In the genomic region with DNA sequence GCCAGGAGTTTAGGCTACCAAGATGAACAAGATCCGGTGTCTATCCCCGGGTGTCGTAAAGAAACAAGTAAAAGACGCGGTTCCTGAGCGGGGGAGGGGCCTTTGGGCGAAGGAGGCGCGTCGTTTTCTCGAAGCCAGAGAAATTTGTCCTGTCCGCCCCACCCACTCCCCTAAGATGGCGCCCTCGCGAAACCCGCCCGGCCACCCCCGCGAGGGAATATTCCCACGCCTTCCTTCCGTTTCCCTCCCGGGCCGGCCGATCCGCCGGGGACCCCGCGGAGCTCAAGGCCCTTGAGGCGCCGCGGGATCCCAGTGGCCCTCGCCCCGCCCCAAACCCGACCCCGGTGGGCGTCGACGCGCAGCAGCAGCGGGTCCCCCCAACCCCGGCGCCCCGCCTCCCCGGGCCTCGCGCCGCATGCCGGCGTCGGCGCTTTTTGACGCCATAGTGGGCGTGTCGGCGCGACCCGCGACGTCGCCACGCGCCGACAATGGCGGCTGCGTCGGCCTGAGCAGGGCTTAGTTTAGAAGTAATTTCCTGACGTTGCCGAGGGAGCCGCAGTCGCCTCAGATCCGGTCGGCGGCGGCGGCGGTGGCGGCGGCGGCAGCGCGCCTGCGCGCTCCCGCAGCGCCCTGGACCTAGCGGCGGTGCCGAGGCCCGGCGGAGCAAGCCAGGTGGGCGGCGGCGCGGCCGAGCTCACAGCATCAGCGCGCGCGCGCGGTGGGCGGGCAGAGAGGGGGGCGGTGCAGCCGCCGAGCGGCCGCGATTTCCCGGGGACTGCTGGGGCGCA, we compare ENCODE assay signal across 8 cellular contexts. TPM values are rescaled to one million over a fixed set of nuclear protein-coding genes. Genes with fewer than 3 reads are reported as not detected.
DNase-seq lines count a peak whose midpoint lies in the region; ATAC-seq, FAIRE-seq and TF ChIP-seq lines count a peak whose summit lies in the region.

No MANE protein-coding gene starts in this region.

- 60% methylated on average over 34 of the region's 110 CpGs for WGBS in smooth muscle cell (ENCODE audit: low lambda C conversion rate)

- peaks cover 10% of the 10 kb centered on the region for H3K4me1 ChIP-seq in smooth muscle cell (ENCODE audit: low read depth)

- no peaks in the 10 kb centered on the region for H3K36me3 ChIP-seq in bronchial epithelial cell (ENCODE audit: control insufficient read depth, insufficient read depth, low read length)
- peaks cover 8% of the 10 kb centered on the region for H3K36me3 ChIP-seq in smooth muscle cell (ENCODE audit: low read depth)

- H2AFZ ChIP-seq in smooth muscle cell (ENCODE audit: low read depth): peak overlapping the region; percentile 73

- DNase-seq in AG08396 (ENCODE audit: low spot score) (peak; percentile 81), NCI-H2227 treated with DMSO at 0.1 percent for 48 hours (lab: John Stamatoyannopoulos, UW) (peak; percentile 95), WTC11 (ENCODE audit: low spot score) (peak; percentile 70), bronchial epithelial cell (ENCODE audit: low read depth) (peak; percentile 62), immature natural killer cell (peak; percentile 83 to 87 (median 87)), smooth muscle cell (lab: John Stamatoyannopoulos, UW; ENCODE audit: unreplicated experiment) (peak; percentile 77)

- H3K27me3 ChIP-seq in bronchial epithelial cell (ENCODE audit: control insufficient read depth, insufficient read depth, low read length) (no peaks in the 10 kb centered on the region), smooth muscle cell (ENCODE audit: low read depth) (no peaks in the 10 kb centered on the region)

- H3K9ac ChIP-seq in smooth muscle cell (ENCODE audit: low read depth): peak overlapping the region; percentile 92

- H3K9me3 Mint-ChIP-seq in WTC11 (no peaks in the 10 kb centered on the region), immature natural killer cell (no peaks in the 10 kb centered on the region)

- POLR2A ChIA-PET in WTC11 (lab: Charles Lee): interaction anchor here (0.5 kb wide), 1 partner anchor 365 kb away, joined by 4 read pairs; no protein-coding TSS in a partner anchor

- TF ChIP-seq CTCF in WTC11 (IDR thresholded peaks at IDR 0.05) (no peak), bronchial epithelial cell (IDR thresholded peaks at IDR 0.05; ENCODE audit: insufficient read depth, low read length, severe bottlenecking) (no peak), smooth muscle cell (IDR thresholded peaks at IDR 0.05; ENCODE audit: borderline replicate concordance, insufficient read depth, poor library complexity, severe bottlenecking) (no peak)

- no peaks in the 10 kb centered on the region for H4K20me1 ChIP-seq in smooth muscle cell (ENCODE audit: low read depth)

- H3F3A ChIP-seq in smooth muscle cell (ENCODE audit: low read depth): no peaks in the 10 kb centered on the region

- H3K4me1 Mint-ChIP-seq in WTC11 (peaks cover 7% of the 10 kb centered on the region), immature natural killer cell (peaks cover 18 to 24% of the 10 kb centered on the region in 2 donors)

- CTCF ChIA-PET in WTC11 (lab: Charles Lee): interaction anchor here (0.7 kb wide), 1 partner anchor 197 kb away, joined by 3 read pairs; no protein-coding TSS in a partner anchor

- peaks cover 20% of the 10 kb centered on the region for H3K79me2 ChIP-seq in smooth muscle cell (ENCODE audit: low read depth)

- H3K27ac Mint-ChIP-seq in WTC11 (peak overlapping the region; percentile 91), immature natural killer cell (peak overlapping the region; percentile 96 to 97 (median 97))

- peak overlapping the region; percentile 62 for H3K4me3 ChIP-seq in bronchial epithelial cell (ENCODE audit: low read depth, low read length)
- peak overlapping the region; percentile 80 for H3K4me3 ChIP-seq in smooth muscle cell

- ATAC-seq in HG03159 (IDR thresholded peaks at IDR 0.05; ENCODE audit: unreplicated experiment) (peak; percentile 79), WTC11 (peak; percentile 75)

- no peak for FAIRE-seq in bronchial epithelial cell (lab: Jason Lieb, UNC)

- H3K36me3 Mint-ChIP-seq in WTC11: peaks cover 9% of the 10 kb centered on the region
- peaks cover 0 to 2% (median 0%) of the 10 kb centered on the region in 3 donors for H3K36me3 Mint-ChIP-seq in immature natural killer cell

- H3K27ac ChIP-seq in smooth muscle cell (ENCODE audit: low read depth): peak overlapping the region; percentile 94

- H3K27me3 Mint-ChIP-seq in WTC11 (ENCODE audit: low read depth) (0 out of 2 replicates have a peak, but pooled peaks cover 4% of the 10 kb centered on the region), immature natural killer cell (ENCODE audit: low read depth in 3 of 3) (peaks cover 2 to 11% (median 11%) of the 10 kb centered on the region in 3 donors)

- peak overlapping the region; percentile 88 for H3K4me2 ChIP-seq in smooth muscle cell

- in situ Hi-C loops in GM18951 (cut with MboI; ENCODE audit: low sequenced_read_pairs, unreplicated experiment): no loop called here

- H3K9me3 ChIP-seq in smooth muscle cell (replicated peaks; ENCODE audit: low read depth): no peaks in the 10 kb centered on the region

- peak; percentile 61 for TF ChIP-seq POLR2A in GM18951 (IDR thresholded peaks at IDR 0.05; ENCODE audit: extremely low read depth, insufficient read depth, insufficient read length)

- H3K4me3 Mint-ChIP-seq in WTC11 (peak overlapping the region; percentile 93), immature natural killer cell (peak overlapping the region; percentile 90 to 97 (median 92))

TF ChIP-seq in WTC11, 78 proteins besides CTCF, POLR2A, EP300 and RAD21:
- TF ChIP-seq CREM (CRISPR knock-in tag; IDR thresholded peaks at IDR 0.05): peak; percentile 82
- 0 out of 2 replicates have a peak, but pooled peaks have one; percentile 7 for TF ChIP-seq FOXK1 (CRISPR knock-in tag; IDR thresholded peaks at IDR 0.05)
- peak; percentile 92 for TF ChIP-seq SP1 (CRISPR knock-in tag; conservative IDR thresholded peaks at IDR 0.05)
- TF ChIP-seq, protein P1, sequence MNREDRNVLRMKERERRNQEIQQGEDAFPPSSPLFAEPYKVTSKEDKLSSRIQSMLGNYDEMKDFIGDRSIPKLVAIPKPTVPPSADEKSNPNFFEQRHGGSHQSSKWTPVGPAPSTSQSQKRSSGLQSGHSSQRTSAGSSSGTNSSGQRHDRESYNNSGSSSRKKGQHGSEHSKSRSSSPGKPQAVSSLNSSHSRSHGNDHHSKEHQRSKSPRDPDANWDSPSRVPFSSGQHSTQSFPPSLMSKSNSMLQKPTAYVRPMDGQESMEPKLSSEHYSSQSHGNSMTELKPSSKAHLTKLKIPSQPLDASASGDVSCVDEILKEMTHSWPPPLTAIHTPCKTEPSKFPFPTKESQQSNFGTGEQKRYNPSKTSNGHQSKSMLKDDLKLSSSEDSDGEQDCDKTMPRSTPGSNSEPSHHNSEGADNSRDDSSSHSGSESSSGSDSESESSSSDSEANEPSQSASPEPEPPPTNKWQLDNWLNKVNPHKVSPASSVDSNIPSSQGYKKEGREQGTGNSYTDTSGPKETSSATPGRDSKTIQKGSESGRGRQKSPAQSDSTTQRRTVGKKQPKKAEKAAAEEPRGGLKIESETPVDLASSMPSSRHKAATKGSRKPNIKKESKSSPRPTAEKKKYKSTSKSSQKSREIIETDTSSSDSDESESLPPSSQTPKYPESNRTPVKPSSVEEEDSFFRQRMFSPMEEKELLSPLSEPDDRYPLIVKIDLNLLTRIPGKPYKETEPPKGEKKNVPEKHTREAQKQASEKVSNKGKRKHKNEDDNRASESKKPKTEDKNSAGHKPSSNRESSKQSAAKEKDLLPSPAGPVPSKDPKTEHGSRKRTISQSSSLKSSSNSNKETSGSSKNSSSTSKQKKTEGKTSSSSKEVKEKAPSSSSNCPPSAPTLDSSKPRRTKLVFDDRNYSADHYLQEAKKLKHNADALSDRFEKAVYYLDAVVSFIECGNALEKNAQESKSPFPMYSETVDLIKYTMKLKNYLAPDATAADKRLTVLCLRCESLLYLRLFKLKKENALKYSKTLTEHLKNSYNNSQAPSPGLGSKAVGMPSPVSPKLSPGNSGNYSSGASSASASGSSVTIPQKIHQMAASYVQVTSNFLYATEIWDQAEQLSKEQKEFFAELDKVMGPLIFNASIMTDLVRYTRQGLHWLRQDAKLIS (CRISPR knock-in tag; IDR thresholded peaks at IDR 0.05; ENCODE audit: borderline replicate concordance): no peak

RNA-seq across cellular contexts. Expression of a gene that starts 0.4 kb away (rescaled TPM):
- 43.5 to 44.6 TPM (median 44.5 TPM) in 3 replicates for total RNA-seq in WTC11 (2021)
- total RNA-seq in bronchial epithelial cell: 38.4 and 43.7 TPM in 2 replicates
- 10 to 100 TPM; 32.7 to 59.3 (median 39.6) TPM for polyA plus RNA-seq in immature natural killer cell
- 46.9 and 72.0 TPM in 2 replicates for total RNA-seq in smooth muscle cell
- polyA plus RNA-seq in smooth muscle cell: 42.6 and 42.9 TPM in 2 replicates

RNA-seq across cellular contexts. Expression of a gene that starts 9.2 kb away (rescaled TPM):
- total RNA-seq in WTC11 (2021) (not detected in 3 replicates), bronchial epithelial cell (not detected in 2 replicates), smooth muscle cell (not detected in 2 replicates)
- polyA plus RNA-seq in immature natural killer cell (not detected), smooth muscle cell (not detected in 2 replicates)

RNA-seq across cellular contexts. Expression of a gene that starts 35.1 kb away (rescaled TPM):
- total RNA-seq in WTC11 (2021) (not detected in 3 replicates), bronchial epithelial cell (0.26 and 0.77 TPM in 2 replicates), smooth muscle cell (2.0 and 3.1 TPM in 2 replicates)
- polyA plus RNA-seq in immature natural killer cell (not detected), smooth muscle cell (0.48 and 4.2 TPM in 2 replicates)

Comparison
In these comparisons a context has a peak if more than half of its experiments do, and no peak if none do; other contexts are left out.
1. Peak in every context shown above with its lines: DNase-seq, ATAC-seq, H3K4me3 ChIP-seq and H3K27ac ChIP-seq.